ENCODE assay signal across 26 cellular contexts in genomic region chr2:10059552-10060335, GRCh38. TPM values are rescaled to one million over a fixed set of nuclear protein-coding genes. Genes with fewer than 3 reads are reported as not detected.
A peak's percentile ranks its signal among the peaks of the same experiment; 100 is the strongest.
DNase-seq lines count a peak whose midpoint lies in the region; ATAC-seq, FAIRE-seq and TF ChIP-seq lines count a peak whose summit lies in the region.
"Had no signal": no experiment of that assay in that cellular context is flagged by ENCODE, and none has a peak within 500 bp of the region (broad histone marks: within the 10 kb centered on the region; RNA-seq: fewer than 3 reads in every experiment).

No MANE protein-coding gene starts in this region.

- no peak for TF ChIP-seq POLR2A in HepG2 (IDR thresholded peaks at IDR 0.05; ENCODE audit: insufficient read depth in 1 of 2, low read depth in 2 of 2, low read length in 2 of 2)

- no TSS peak for BruUV-seq in HepG2 (replicated peaks; lab: Mats Ljungman, UMichigan)

- H3K36me3 ChIP-seq in HepG2 (replicated peaks in 1 of 2; ENCODE audit: control insufficient read depth in 1 of 2, insufficient read depth in 2 of 2, low read length in 2 of 2) (no peaks in the 10 kb centered on the region), osteoblast (ENCODE audit: insufficient read depth, low read length) (no peaks in the 10 kb centered on the region), aorta (ENCODE audit: control insufficient read depth in 1 of 2, insufficient read depth in 2 of 2, low read length in 1 of 2) (peaks cover 0 to 3% of the 10 kb centered on the region in 2 donors)
- H3K36me3 ChIP-seq: Peyer's patch had no signal

- no peak overlapping the region for H3K27ac ChIP-seq in HepG2 (ENCODE audit: extremely low read length, insufficient read depth, low read length)
- no peak overlapping the region for H3K27ac ChIP-seq in osteoblast (ENCODE audit: low read depth, low read length)
- no peak overlapping the region for H3K27ac ChIP-seq in aorta (ENCODE audit: low read depth in 1 of 2, low read length in 2 of 2)
- H3K27ac ChIP-seq: 22Rv1, BLaER1, Peyer's patch, SJSA1 had no signal

- peaks cover 8 to 31% of the 10 kb centered on the region in 2 experiments; a peak in 3 of 5 replicates for H3K27me3 ChIP-seq in HepG2 (ENCODE audit: control insufficient read depth in 1 of 2, insufficient read depth in 2 of 2, low read length in 2 of 2)
- H3K27me3 ChIP-seq in osteoblast (ENCODE audit: insufficient read depth, low read length): no peaks in the 10 kb centered on the region
- H3K27me3 ChIP-seq in aorta (ENCODE audit: control insufficient read depth in 1 of 2, insufficient read depth in 2 of 2, low read length in 1 of 2): no peaks in the 10 kb centered on the region
- H3K27me3 ChIP-seq: BLaER1, Peyer's patch, SJSA1 had no signal

- intact Hi-C loops in HepG2 (cut with micrococcal nuclease; ENCODE audit: unreplicated experiment): no loop called here
- intact Hi-C loops in aorta (cut with DNase I): no loop called here

- in situ Hi-C loops in HepG2 (cut with HindIII; ENCODE audit: extremely low pct_ligation_motif_present, low pct_unique_long_range_greater_than_20kb): no loop called here

- TF ChIP-seq CTCF in HepG2 (CRISPR knock-in tag; IDR thresholded peaks at IDR 0.05) (no peak), osteoblast (IDR thresholded peaks at IDR 0.05; ENCODE audit: extremely low read depth, low read depth, low read length) (no peak)

- ATAC-seq in HepG2 (peak; percentile 41), aorta (ENCODE audit: low FRiP score) (no peak), GM18870 (IDR thresholded peaks at IDR 0.05; ENCODE audit: unreplicated experiment) (no peak)
- ATAC-seq: HCT116 had no signal

- POLR2A ChIA-PET in HepG2 (lab: Yijun Ruan, JAX): no interaction called here

- TF ChIP-seq EP300 in HepG2 (IDR thresholded peaks at IDR 0.05; ENCODE audit: low read depth in 2 of 2, low read length in 2 of 2) (no peak), HepG2 (CRISPR knock-in tag; IDR thresholded peaks at IDR 0.05; ENCODE audit: borderline replicate concordance) (no peak)

- H3K4me2 ChIP-seq in HepG2 (ENCODE audit: low read depth, low read length) (peak overlapping the region; percentile 33), osteoblast (ENCODE audit: insufficient read depth, low read length) (no peak overlapping the region)
- H3K4me2 ChIP-seq: BLaER1 had no signal

- H2AFZ ChIP-seq in HepG2 (ENCODE audit: low read length): no peak overlapping the region
- no peak overlapping the region for H2AFZ ChIP-seq in osteoblast (ENCODE audit: low read length)

- no peak for TF ChIP-seq RAD21 in HepG2 (CRISPR knock-in tag; IDR thresholded peaks at IDR 0.05)

- FAIRE-seq in HepG2 (lab: Jason Lieb, UNC): no peak
- FAIRE-seq in RCC 7860 (lab: Jason Lieb, UNC): no peak
- FAIRE-seq: G401.6, GM12892, GM18507 had no signal

- H3K79me2 ChIP-seq in HepG2 (ENCODE audit: insufficient read depth, low read length) (no peaks in the 10 kb centered on the region), osteoblast (ENCODE audit: insufficient read depth, low read length) (no peaks in the 10 kb centered on the region)

- H3K4me1 ChIP-seq in HepG2 (ENCODE audit: insufficient read depth, low read length) (peaks cover 40% of the 10 kb centered on the region), osteoblast (ENCODE audit: insufficient read depth, low read length) (peaks cover 12% of the 10 kb centered on the region), aorta (ENCODE audit: control insufficient read depth in 1 of 2, insufficient read depth in 2 of 2, low read length in 2 of 2) (no peaks in the 10 kb centered on the region)

- no peak overlapping the region for H3K9ac ChIP-seq in HepG2 (ENCODE audit: insufficient read depth, low read depth, low read length)
- H3K9ac ChIP-seq: BLaER1 had no signal

- H3K9me3 ChIP-seq in HepG2 (ENCODE audit: low read length): no peaks in the 10 kb centered on the region
- H3K9me3 ChIP-seq in osteoblast (ENCODE audit: low read depth, low read length): no peaks in the 10 kb centered on the region
- no peaks in the 10 kb centered on the region for H3K9me3 ChIP-seq in aorta (ENCODE audit: control insufficient read depth, low read length)
- H3K9me3 ChIP-seq: BLaER1, Caco-2, Peyer's patch, SJSA1 had no signal

- CTCF ChIA-PET in HepG2 (lab: Yijun Ruan, JAX; ENCODE audit: low intra/inter-chr PET ratio, low total read pairs): no interaction called here

- H4K20me1 ChIP-seq in HepG2 (ENCODE audit: insufficient read depth, low read length): no peaks in the 10 kb centered on the region
- H4K20me1 ChIP-seq in osteoblast (ENCODE audit: insufficient read depth, low read length): no peaks in the 10 kb centered on the region

- DNase-seq in DMS53 (lab: John Stamatoyannopoulos, UW) (peak; percentile 25), DMS53 treated with DMSO at 0.1 percent for 48 hours (lab: John Stamatoyannopoulos, UW; ENCODE audit: unreplicated experiment) (no peak), HepG2 (ENCODE audit: low spot score) (no peak), osteoblast (ENCODE audit: insufficient read length, low spot score, missing footprints) (peak; percentile 76), aorta (peak; percentile 49 to 70), OCI-M1 (lab: John Stamatoyannopoulos, UW) (no peak), RCC 7860 (ENCODE audit: low spot score) (no peak)
- DNase-seq: ACHN; Caco-2; CD4-positive, alpha-beta T cell; GOT3; KBM-7; MM.1S; NCI-H1048; NCI-H2227 treated with DMSO at 0.1 percent for 48 hours; NCI-H510A; Peyer's patch; SW 1271 had no signal

- H3K4me3 ChIP-seq in HepG2 (replicated peaks in 1 of 3; ENCODE audit: insufficient read depth in 1 of 3, low read depth in 2 of 3, low read length in 3 of 3): peak overlapping the region in 1 of 3 experiments; percentile 14; a peak in 1 of 6 replicates
- H3K4me3 ChIP-seq in osteoblast (ENCODE audit: insufficient read depth, low read length): no peak overlapping the region
- H3K4me3 ChIP-seq in aorta (ENCODE audit: low read length in 2 of 2): no peak overlapping the region
- H3K4me3 ChIP-seq: BLaER1, Peyer's patch, SJSA1 had no signal

- 36% methylated on average over 15 of the region's 20 CpGs for WGBS in HepG2 (ENCODE audit: low lambda C conversion rate)
- WGBS in aorta, 2 donors: 87% methylated on average over 19 to 20 of the region's 20 CpGs

TF ChIP-seq in HepG2, 621 proteins besides CTCF, POLR2A, EP300 and RAD21 (continues in another document):
- TF ChIP-seq ZBTB20 (CRISPR knock-in tag; IDR thresholded peaks at IDR 0.05; ENCODE audit: borderline replicate concordance, low read depth): no peak

RNA-seq across cellular contexts. Expression of gene KLF11, which starts 16.4 kb away (rescaled TPM):
- total RNA-seq in HepG2 (2016; rRNA removed; fragmentation: Illumina TruSeq; extraction: Trizol) (2.5 and 3.1 TPM in 2 replicates), osteoblast (6.8 and 8.3 TPM in 2 replicates), aorta (10 to 100 TPM; 30.7 to 33.6 TPM)
- 0.53 and 0.71 TPM in 2 replicates for total RNA-seq in HepG2 (2016; cell fraction: cytosol; rRNA removed; fragmentation: Illumina TruSeq; extraction: Trizol; ENCODE audit: low read depth)
- total RNA-seq in HepG2 (2016; cell fraction: insoluble cytoplasmic fraction; rRNA removed; fragmentation: Illumina TruSeq; extraction: Trizol): 2.6 and 2.9 TPM in 2 replicates
- total RNA-seq in HepG2 (2016; cell fraction: membrane; rRNA removed; fragmentation: Illumina TruSeq; extraction: Trizol): 3.0 and 3.1 TPM in 2 replicates
- 2.7 and 3.1 TPM in 2 replicates for total RNA-seq in HepG2 (2016; cell fraction: nucleus; rRNA removed; fragmentation: Illumina TruSeq; extraction: Trizol)
- polyA plus RNA-seq in HepG2 (2011; rRNA removed) (11.8 and 16.9 TPM in 2 replicates), aorta (10 to 100 TPM in 1 of 2 donors, 1 to 10 TPM in 1; 7.8 to 10.2 TPM)
- 5.0 and 9.2 TPM in 2 replicates for polyA plus RNA-seq in HepG2 (2011; cell fraction: cytosol; rRNA removed)
- 5.8 and 9.5 TPM in 2 replicates for polyA plus RNA-seq in HepG2 (2011; cell fraction: nucleus; rRNA removed)
- 8.7 and 11.2 TPM in 2 replicates for polyA plus RNA-seq in HepG2 (2012)
- polyA plus RNA-seq in HepG2 (2016; cell fraction: cytosol; fragmentation: Illumina TruSeq; extraction: Trizol; ENCODE audit: low read depth): 0.48 and 0.57 TPM in 2 replicates
- 2.9 and 3.2 TPM in 2 replicates for polyA plus RNA-seq in HepG2 (2016; cell fraction: insoluble cytoplasmic fraction; fragmentation: Illumina TruSeq; extraction: Trizol; ENCODE audit: low read depth)
- polyA plus RNA-seq in HepG2 (2016; cell fraction: membrane; fragmentation: Illumina TruSeq; extraction: Trizol; ENCODE audit: low read depth): 1.8 and 2.0 TPM in 2 replicates
- 4.8 and 5.6 TPM in 2 replicates for polyA plus RNA-seq in HepG2 (2016; cell fraction: nucleus; fragmentation: Illumina TruSeq; extraction: Trizol; ENCODE audit: insufficient read depth, low read depth)
- 22.9 and 78.5 TPM in 2 replicates for polyA minus RNA-seq in HepG2 (2011; rRNA and poly(A)+ RNA removed; ENCODE audit: low replicate concordance)
- polyA minus RNA-seq in HepG2 (2011; cell fraction: cytosol; rRNA and poly(A)+ RNA removed): 5.3 and 10.4 TPM in 2 replicates
- 7.1 and 10.8 TPM in 2 replicates for polyA minus RNA-seq in HepG2 (2011; cell fraction: nucleus; rRNA and poly(A)+ RNA removed)

RNA-seq across cellular contexts. Expression of gene CYS1, which starts 20.5 kb away (rescaled TPM):
- total RNA-seq in HepG2 (2016; rRNA removed; fragmentation: Illumina TruSeq; extraction: Trizol): not detected in 2 replicates
- 0.09 TPM in 1 of 2 replicates, not detected in the other for total RNA-seq in HepG2 (2016; cell fraction: cytosol; rRNA removed; fragmentation: Illumina TruSeq; extraction: Trizol; ENCODE audit: low read depth)
- total RNA-seq in HepG2 (2016; cell fraction: insoluble cytoplasmic fraction; rRNA removed; fragmentation: Illumina TruSeq; extraction: Trizol): not detected in 2 replicates
- total RNA-seq in HepG2 (2016; cell fraction: membrane; rRNA removed; fragmentation: Illumina TruSeq; extraction: Trizol): 0.14 TPM in 1 of 2 replicates, not detected in the other
- total RNA-seq in HepG2 (2016; cell fraction: nucleus; rRNA removed; fragmentation: Illumina TruSeq; extraction: Trizol): not detected in 2 replicates
- polyA plus RNA-seq in HepG2 (2011; rRNA removed): 0.04 TPM in 2 replicates
- polyA plus RNA-seq in HepG2 (2011; cell fraction: cytosol; rRNA removed): 0.04 and 0.12 TPM in 2 replicates
- 0.03 TPM in 1 of 2 replicates, not detected in the other for polyA plus RNA-seq in HepG2 (2011; cell fraction: nucleus; rRNA removed)
- 0.13 TPM in 1 of 2 replicates, not detected in the other for polyA plus RNA-seq in HepG2 (2012)
- polyA plus RNA-seq in HepG2 (2016; cell fraction: cytosol; fragmentation: Illumina TruSeq; extraction: Trizol; ENCODE audit: low read depth): not detected in 2 replicates
- polyA plus RNA-seq in HepG2 (2016; cell fraction: insoluble cytoplasmic fraction; fragmentation: Illumina TruSeq; extraction: Trizol; ENCODE audit: low read depth): not detected in 2 replicates
- not detected in 2 replicates for polyA plus RNA-seq in HepG2 (2016; cell fraction: membrane; fragmentation: Illumina TruSeq; extraction: Trizol; ENCODE audit: low read depth)
- polyA plus RNA-seq in HepG2 (2016; cell fraction: nucleus; fragmentation: Illumina TruSeq; extraction: Trizol; ENCODE audit: insufficient read depth, low read depth): not detected in 2 replicates
- polyA minus RNA-seq in HepG2 (2011; rRNA and poly(A)+ RNA removed; ENCODE audit: low replicate concordance): 0.16 TPM in 1 of 2 replicates, not detected in the other
- not detected in 2 replicates for polyA minus RNA-seq in HepG2 (2011; cell fraction: cytosol; rRNA and poly(A)+ RNA removed)
- polyA minus RNA-seq in HepG2 (2011; cell fraction: nucleus; rRNA and poly(A)+ RNA removed): not detected in 2 replicates
- total RNA-seq in osteoblast: 0.36 and 1.5 TPM in 2 replicates
- total RNA-seq in aorta: 10 to 100 TPM; 11.4 to 13.9 TPM
- polyA plus RNA-seq in aorta: 10 to 100 TPM; 14.7 to 16.4 TPM
- total RNA-seq: CD4-positive, alpha-beta T cell had no signal

Comparison
In these comparisons a context has a peak if more than half of its experiments do, and no peak if none do; other contexts are left out.
1. DNase-seq: peak in DMS53 (single experiment), osteoblast (single experiment) and aorta (2 of 2); none in DMS53 treated with DMSO at 0.1 percent for 48 hours (single experiment), HepG2 (single experiment), OCI-M1 (single experiment) and RCC 7860 (single experiment).